15 cellular contexts compared by ENCODE assay signal in the genomic region with DNA sequence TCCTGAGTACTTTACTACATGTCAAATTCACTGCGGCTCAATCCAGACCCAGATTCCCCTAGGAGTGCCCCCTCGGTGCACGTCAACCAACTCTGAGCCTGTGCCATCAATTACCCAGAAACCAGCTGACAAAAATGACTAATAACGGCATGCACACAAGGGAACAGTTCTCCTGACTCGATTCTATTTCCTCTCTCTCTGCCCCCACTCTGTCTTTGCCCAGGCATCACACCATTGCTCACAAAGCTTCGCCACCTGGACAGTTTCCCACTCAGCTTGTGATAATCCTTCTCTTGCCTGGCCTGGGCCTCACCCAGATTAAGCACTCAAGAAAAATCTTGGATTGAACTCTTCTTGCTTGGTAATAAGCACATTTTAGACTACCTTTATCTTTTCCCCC.
DNase-seq lines count a peak whose midpoint lies in the region; TF ChIP-seq lines count a peak whose summit lies in the region.
"Had no signal": no experiment of that assay in that cellular context is flagged by ENCODE, and none has a peak within 500 bp of the region (broad histone marks: within the 10 kb centered on the region; RNA-seq: fewer than 3 reads in every experiment).

No MANE protein-coding gene starts in this region.

- H3K9me3 Mint-ChIP-seq in immature natural killer cell, result no peaks in the 10 kb centered on the region
- H3K9me3 Mint-ChIP-seq: activated naive CD4-positive, alpha-beta T cell treated with anti-CD3 and anti-CD28 coated beads, Interleukin-2, amount 50 U/mL, for 72 hours; T-helper 1 cell treated with Interleukin-12 subunit alpha and Interleukin-12 subunit beta and Interleukin-4 antibody, amounts not matched to agents 30 μg/mL and 1 μg/mL, for 36 hours had no signal

- H3K36me3 ChIP-seq in osteoblast (ENCODE audit: insufficient read depth, low read length), result no peaks in the 10 kb centered on the region
- H3K36me3 ChIP-seq: HAP-1, left lung had no signal

- H3K27me3 Mint-ChIP-seq in immature natural killer cell (ENCODE audit: low read depth in 3 of 3), result peaks cover 7 to 15% (median 8%) of the 10 kb centered on the region in 3 donors

- H3K79me2 ChIP-seq in osteoblast (ENCODE audit: insufficient read depth, low read length), result no peaks in the 10 kb centered on the region

- H3K27ac Mint-ChIP-seq in immature natural killer cell, result no peak overlapping the region
- H3K27ac Mint-ChIP-seq: activated CD8-positive, alpha-beta T cell treated with anti-CD3 and anti-CD28 coated beads, Interleukin-2, amount 10 ng/mL, durations not matched to agents 7 days and 5 days; T-helper 1 cell treated with Interleukin-12 subunit alpha and Interleukin-12 subunit beta and Interleukin-4 antibody, amounts not matched to agents 30 μg/mL and 1 μg/mL, for 36 hours had no signal

- no peaks in the 10 kb centered on the region for H3K27me3 ChIP-seq in osteoblast (ENCODE audit: insufficient read depth, low read length)
- H3K27me3 ChIP-seq: left lung had no signal

- H3K4me2 ChIP-seq in osteoblast (ENCODE audit: insufficient read depth, low read length), result no peak overlapping the region

- H3K36me3 Mint-ChIP-seq in immature natural killer cell, result no peaks in the 10 kb centered on the region
- H3K36me3 Mint-ChIP-seq: activated naive CD4-positive, alpha-beta T cell treated with anti-CD3 and anti-CD28 coated beads, Interleukin-2, amount 50 U/mL, for 72 hours had no signal

- no peaks in the 10 kb centered on the region for H3K9me3 ChIP-seq in osteoblast (ENCODE audit: low read depth, low read length)
- H3K9me3 ChIP-seq: HAP-1, left lung had no signal

- TF ChIP-seq CTCF in osteoblast (IDR thresholded peaks at IDR 0.05; ENCODE audit: extremely low read depth, low read depth, low read length), result no peak

- peaks cover 25% of the 10 kb centered on the region for H3K4me1 ChIP-seq in osteoblast (ENCODE audit: insufficient read depth, low read length)
- H3K4me1 ChIP-seq: HAP-1, left lung had no signal

- H3K27ac ChIP-seq in osteoblast (ENCODE audit: low read depth, low read length), result peak overlapping the region; percentile 35
- H3K27ac ChIP-seq: left lung had no signal

- no peak overlapping the region for H3K4me3 Mint-ChIP-seq in immature natural killer cell
- H3K4me3 Mint-ChIP-seq: activated CD8-positive, alpha-beta T cell treated with anti-CD3 and anti-CD28 coated beads, Interleukin-2, amount 10 ng/mL, durations not matched to agents 7 days and 5 days; T-helper 1 cell treated with Interleukin-12 subunit alpha and Interleukin-12 subunit beta and Interleukin-4 antibody, amounts not matched to agents 30 μg/mL and 1 μg/mL, for 36 hours had no signal

- H3K4me1 Mint-ChIP-seq in immature natural killer cell, result no peaks in the 10 kb centered on the region

- peak overlapping the region; percentile 38 for H2AFZ ChIP-seq in osteoblast (ENCODE audit: low read length)

- H4K20me1 ChIP-seq in osteoblast (ENCODE audit: insufficient read depth, low read length), result no peaks in the 10 kb centered on the region

- no peak overlapping the region for H3K4me3 ChIP-seq in osteoblast (ENCODE audit: insufficient read depth, low read length)
- H3K4me3 ChIP-seq: HAP-1, left lung had no signal

- DNase-seq in EH (ENCODE audit: low read depth), result peak; percentile 37
- peak; percentile 24 to 56 for DNase-seq in NCI-H446 (lab: John Stamatoyannopoulos, UW)
- DNase-seq in cerebellum (ENCODE audit: low spot score), result peak; percentile 58
- no peak for DNase-seq in osteoblast (ENCODE audit: insufficient read length, low spot score, missing footprints)
- no peak for DNase-seq in activated CD8-positive, alpha-beta memory T cell treated with anti-CD3 and anti-CD28 coated beads, Interleukin-2, amount 50 U/mL, for 48 hours
- DNase-seq in immature natural killer cell, result no peak
- no peak for DNase-seq in activated CD4-positive, CD25-positive, alpha-beta regulatory T cell treated with anti-CD3 and anti-CD28 coated beads, Interleukin-2, amount 50 U/mL, for 72 hours
- DNase-seq in activated CD4-positive, CD25-positive, alpha-beta regulatory T cell (lab: John Stamatoyannopoulos, UW), result no peak
- DNase-seq: activated CD8-positive, alpha-beta T cell treated with anti-CD3 and anti-CD28 coated beads, Interleukin-2, amount 10 ng/mL, durations not matched to agents 7 days and 5 days; cortex of kidney; glutamatergic neuron; left lung had no signal

Comparison
In these comparisons a context has a peak if more than half of its experiments do, and no peak if none do; other contexts are left out.
1. DNase-seq: peak in EH (single experiment), NCI-H446 (2 of 2) and cerebellum (single experiment); none in osteoblast (single experiment), activated CD8-positive, alpha-beta memory T cell treated with anti-CD3 and anti-CD28 coated beads, Interleukin-2, amount 50 U/mL, for 48 hours (single experiment), immature natural killer cell (0 of 3), activated CD4-positive, CD25-positive, alpha-beta regulatory T cell treated with anti-CD3 and anti-CD28 coated beads, Interleukin-2, amount 50 U/mL, for 72 hours (single experiment) and activated CD4-positive, CD25-positive, alpha-beta regulatory T cell (0 of 4).